ENCODE assay signal across 20 cellular contexts in the genomic region with DNA sequence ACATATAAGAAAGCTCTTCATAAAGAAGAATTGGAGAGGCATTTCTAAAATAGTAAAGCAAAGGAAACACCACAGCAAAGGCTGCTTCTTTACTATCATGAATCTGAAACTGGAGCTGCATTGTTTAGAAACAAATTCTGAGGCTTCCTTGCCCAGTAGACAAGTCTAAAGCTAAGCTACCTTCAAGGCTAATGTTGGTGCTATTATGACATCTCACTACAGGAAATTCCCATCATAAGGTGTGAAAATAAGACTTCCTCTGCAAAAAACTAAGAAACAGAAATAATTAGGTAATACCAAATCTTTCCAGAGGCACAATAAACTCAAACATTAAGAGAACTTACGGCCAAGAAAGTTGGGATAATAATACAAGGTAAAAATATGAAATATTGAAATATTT.
DNase-seq lines count a peak whose midpoint lies in the region; ATAC-seq and TF ChIP-seq lines count a peak whose summit lies in the region.
"Had no signal": no experiment of that assay in that cellular context is flagged by ENCODE, and none has a peak within 500 bp of the region (broad histone marks: within the 10 kb centered on the region; RNA-seq: fewer than 3 reads in every experiment).

No MANE protein-coding gene starts in this region.

- intact Hi-C loops in mammary epithelial cell (cut with micrococcal nuclease) = no loop called here

- H3K4me2 ChIP-seq in mammary epithelial cell (ENCODE audit: insufficient read depth, low read depth, low read length) = no peak overlapping the region

- peak; percentile 51 for ATAC-seq in GM18520 (IDR thresholded peaks at IDR 0.05; ENCODE audit: unreplicated experiment)
- ATAC-seq in GM21619 (IDR thresholded peaks at IDR 0.05; ENCODE audit: unreplicated experiment) = peak; percentile 37
- ATAC-seq in HG03565 (IDR thresholded peaks at IDR 0.05; ENCODE audit: unreplicated experiment) = peak; percentile 37
- ATAC-seq: K562 had no signal

- DNase-seq in NCI-H526 (lab: John Stamatoyannopoulos, UW) (no peak), mammary epithelial cell (no peak), T-helper 9 cell (no peak), NCI-H2196 treated with DMSO at 0.1 percent for 48 hours (lab: John Stamatoyannopoulos, UW; ENCODE audit: unreplicated experiment) (no peak)
- DNase-seq: AML-193, DMS79, H7, HFFc6, NCI-H1105 treated with DMSO at 0.1 percent for 48 hours, NCI-H1694 treated with DMSO at 0.1 percent for 48 hours, NCI-H2227 treated with DMSO at 0.1 percent for 48 hours, NCI-H510A treated with DMSO at 0.1 percent for 48 hours, NCI-H82, OCI-M1, Right ventricle myocardium superior had no signal

- in situ Hi-C loops in mammary epithelial cell (cut with MboI; ENCODE audit: low sequenced_read_pairs in 2 of 2) = loop anchor here in 1 of 2 donors (25.0 kb wide), 1 partner anchor 227 kb away; the partner anchor contains the start of gene TMEM207

- BruUV-seq in mammary epithelial cell (replicated peaks; lab: Mats Ljungman, UMichigan) = no TSS peak

- H3K27ac ChIP-seq in mammary epithelial cell (ENCODE audit: insufficient read depth, low read depth, low read length) = no peak overlapping the region
- H3K27ac ChIP-seq: C4-2B had no signal

- dilution Hi-C loops in mammary epithelial cell (cut with HindIII; ENCODE audit: low sequenced_read_pairs) = no loop called here

- H2AFZ ChIP-seq in mammary epithelial cell (ENCODE audit: low read depth, low read length) = no peak overlapping the region

- no peak overlapping the region for H3K9ac ChIP-seq in mammary epithelial cell (ENCODE audit: insufficient read depth, low read length)

- WGBS in mammary epithelial cell (ENCODE audit: low coverage, missing lambda C conversion rate) = 100% methylated on average over 1 of the region's 1 CpG

- no peak for TF ChIP-seq CTCF in mammary epithelial cell (conservative IDR thresholded peaks at IDR 0.05 in 1 of 2, IDR thresholded peaks at IDR 0.05 in 1 of 2; ENCODE audit: extremely low read depth in 1 of 2, insufficient read depth in 1 of 2, low read depth in 1 of 2, low read length in 2 of 2)

- peaks cover 3% of the 10 kb centered on the region for H3K4me1 ChIP-seq in mammary epithelial cell (ENCODE audit: insufficient read depth, low read length)

- no peaks in the 10 kb centered on the region for H3K27me3 ChIP-seq in mammary epithelial cell (ENCODE audit: insufficient read depth, low read length)

- H3K36me3 ChIP-seq in mammary epithelial cell (ENCODE audit: insufficient read depth, low read length) = no peaks in the 10 kb centered on the region

- no peak overlapping the region for H3K4me3 ChIP-seq in mammary epithelial cell (replicated peaks in 1 of 3; ENCODE audit: insufficient read depth in 1 of 3, low read depth in 2 of 3, low read length in 3 of 3)
- H3K4me3 ChIP-seq: K562 had no signal

- CTCF ChIA-PET in mammary epithelial cell (lab: Charles Lee; ENCODE audit: low non-redundant PET) = no interaction called here

- no peaks in the 10 kb centered on the region for H4K20me1 ChIP-seq in mammary epithelial cell (ENCODE audit: insufficient read depth, low read length)

- H3K9me3 ChIP-seq in mammary epithelial cell (replicated peaks; ENCODE audit: insufficient read depth, low read length) = no peaks in the 10 kb centered on the region

- H3K79me2 ChIP-seq in mammary epithelial cell (ENCODE audit: insufficient read depth, low read length) = no peaks in the 10 kb centered on the region
